ENCODE assay signal across 14 cellular contexts in the genomic region with DNA sequence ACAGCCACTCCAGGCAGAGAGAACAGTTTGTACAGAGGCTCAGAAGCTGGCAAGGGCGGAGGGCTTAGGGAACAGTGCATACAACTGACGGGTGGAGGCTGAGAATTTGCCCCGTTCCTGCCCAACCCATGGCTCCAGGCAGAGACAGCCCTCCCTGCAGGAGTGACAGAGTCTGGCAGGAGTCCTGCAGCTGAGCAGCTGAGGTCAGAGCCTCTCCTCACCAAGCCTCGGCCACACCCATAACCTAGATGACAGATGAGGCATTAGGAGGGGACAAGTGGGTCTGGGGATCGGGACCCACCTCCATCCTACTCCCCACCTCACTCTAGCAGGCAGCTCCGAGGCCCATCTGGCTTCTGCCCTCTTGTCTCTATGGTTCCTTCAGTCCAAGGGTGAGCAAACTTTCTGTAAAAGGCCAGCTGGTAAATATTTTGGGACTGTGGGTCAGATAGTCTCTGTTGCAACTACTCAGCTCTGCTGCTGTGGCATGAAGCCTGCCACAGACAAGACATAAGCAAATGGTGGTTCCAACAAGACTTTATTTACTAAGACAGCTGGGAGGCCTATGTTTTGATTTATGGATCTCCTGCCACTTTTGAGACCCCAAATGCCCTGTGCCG.
DNase-seq lines count a peak whose midpoint lies in the region; ATAC-seq and TF ChIP-seq lines count a peak whose summit lies in the region.
"Had no signal": no experiment of that assay in that cellular context is flagged by ENCODE, and none has a peak within 500 bp of the region (broad histone marks: within the 10 kb centered on the region; RNA-seq: fewer than 3 reads in every experiment).

No MANE protein-coding gene starts in this region.

- H3K27me3 ChIP-seq in prostate gland (replicated peaks; ENCODE audit: insufficient read depth) = no peaks in the 10 kb centered on the region
- H3K27me3 ChIP-seq: BLaER1 had no signal

- peaks cover 62% of the 10 kb centered on the region for H3K4me1 Mint-ChIP-seq in Calu3 (ENCODE audit: low read depth, unreplicated experiment)
- H3K4me1 Mint-ChIP-seq: activated T-helper 17 cell treated with anti-CD3 and anti-CD28 coated beads, Interleukin-2, amount 50 U/mL, for 72 hours; memory B cell; stimulated activated memory B cell treated with anti-CD40 and anti-IgM and Interleukin-4, amounts not matched to agents 10 μg/mL and 1 μg/mL and 100 μg/mL, for 72 hours had no signal

- DNase-seq in Calu3 = no peak
- peak; percentile 47 for DNase-seq in RPMI7951 (ENCODE audit: low read depth)
- peak; percentile 23 for DNase-seq in iPS-NIHi7 (ENCODE audit: extremely low spot score)
- DNase-seq in prostate gland (ENCODE audit: low spot score) = peak; percentile 74
- DNase-seq in activated naive CD4-positive, alpha-beta T cell treated with anti-CD3 and anti-CD28 coated beads, Interleukin-2, amount 50 U/mL, for 16 hours = no peak
- DNase-seq: stimulated activated CD4-positive, alpha-beta T cell treated with anti-CD3 and anti-CD28 coated beads, Interleukin-4, amount 100 ng/mL, for 24 hours had no signal

- ATAC-seq in GM18519 (IDR thresholded peaks at IDR 0.05; ENCODE audit: low FRiP score, unreplicated experiment) (no peak), GM21528 (IDR thresholded peaks at IDR 0.05; ENCODE audit: low FRiP score, unreplicated experiment) (no peak), GM18498 (IDR thresholded peaks at IDR 0.05; ENCODE audit: unreplicated experiment) (no peak)
- ATAC-seq: activated T-helper 17 cell treated with anti-CD3 and anti-CD28 coated beads, Interleukin-2, amount 50 U/mL, for 72 hours; stimulated activated memory B cell treated with anti-CD40 and anti-IgM and Interleukin-4, amounts not matched to agents 10 μg/mL and 1 μg/mL and 100 μg/mL, for 72 hours had no signal

- CTCF ChIA-PET in Calu3 (lab: Charles Lee) = interaction anchor here (0.8 to 3.3 kb wide), 6 partner anchors 13 to 240 kb away, joined by 3 to 12 read pairs (median 3); no protein-coding TSS in a partner anchor

- no peak for TF ChIP-seq POLR2A in prostate gland (IDR thresholded peaks at IDR 0.05)

- TF ChIP-seq CTCF in Calu3 (IDR thresholded peaks at IDR 0.05; ENCODE audit: unreplicated experiment) = no peak
- peak in 1 of 4 experiments; percentile 2 for TF ChIP-seq CTCF in prostate gland (IDR thresholded peaks at IDR 0.05)

- H3K9me3 Mint-ChIP-seq in Calu3 (ENCODE audit: low read depth, unreplicated experiment) = peaks cover 3% of the 10 kb centered on the region

- no peaks in the 10 kb centered on the region for H3K4me1 ChIP-seq in prostate gland (replicated peaks)
- H3K4me1 ChIP-seq: BLaER1 had no signal

- H3K36me3 ChIP-seq in prostate gland = no peaks in the 10 kb centered on the region
- H3K36me3 ChIP-seq: BLaER1 had no signal

- H3K4me3 ChIP-seq in prostate gland = no peak overlapping the region
- H3K4me3 ChIP-seq: BLaER1 had no signal

- 55% methylated on average over 7 of the region's 7 CpGs for WGBS in prostate gland

- H3K27ac Mint-ChIP-seq in Calu3 (ENCODE audit: unreplicated experiment) = peak overlapping the region; percentile 33
- H3K27ac Mint-ChIP-seq: activated T-helper 17 cell treated with anti-CD3 and anti-CD28 coated beads, Interleukin-2, amount 50 U/mL, for 72 hours; memory B cell; stimulated activated memory B cell treated with anti-CD40 and anti-IgM and Interleukin-4, amounts not matched to agents 10 μg/mL and 1 μg/mL and 100 μg/mL, for 72 hours had no signal

- intact Hi-C loops in Calu3 (cut with micrococcal nuclease; ENCODE audit: unreplicated experiment) = no loop called here
- intact Hi-C loops in prostate gland (cut with DNase I) = no loop called here

- no TSS peak for BruUV-seq in Calu3 (replicated peaks; lab: Mats Ljungman, UMichigan)

- no peaks in the 10 kb centered on the region for H3K27me3 Mint-ChIP-seq in Calu3 (ENCODE audit: unreplicated experiment)

- H3K4me3 Mint-ChIP-seq in Calu3 (ENCODE audit: low read depth, unreplicated experiment) = no peak overlapping the region
- H3K4me3 Mint-ChIP-seq: activated T-helper 17 cell treated with anti-CD3 and anti-CD28 coated beads, Interleukin-2, amount 50 U/mL, for 72 hours; memory B cell; stimulated activated memory B cell treated with anti-CD40 and anti-IgM and Interleukin-4, amounts not matched to agents 10 μg/mL and 1 μg/mL and 100 μg/mL, for 72 hours had no signal

- no peaks in the 10 kb centered on the region for H3K9me3 ChIP-seq in prostate gland
- H3K9me3 ChIP-seq: BLaER1 had no signal

- peaks cover 8% of the 10 kb centered on the region for H3K36me3 Mint-ChIP-seq in Calu3 (ENCODE audit: insufficient read depth, unreplicated experiment)
- H3K36me3 Mint-ChIP-seq: memory B cell; stimulated activated memory B cell treated with anti-CD40 and anti-IgM and Interleukin-4, amounts not matched to agents 10 μg/mL and 1 μg/mL and 100 μg/mL, for 72 hours had no signal

- peak overlapping the region; percentile 37 to 53 for H3K27ac ChIP-seq in prostate gland
- H3K27ac ChIP-seq: BLaER1, HL-60 had no signal

Comparison
In these comparisons a context has a peak if more than half of its experiments do, and no peak if none do; other contexts are left out.
1. DNase-seq: peak in RPMI7951 (single experiment), iPS-NIHi7 (single experiment) and prostate gland (single experiment); none in Calu3 (single experiment) and activated naive CD4-positive, alpha-beta T cell treated with anti-CD3 and anti-CD28 coated beads, Interleukin-2, amount 50 U/mL, for 16 hours (single experiment).